In the genomic region with DNA sequence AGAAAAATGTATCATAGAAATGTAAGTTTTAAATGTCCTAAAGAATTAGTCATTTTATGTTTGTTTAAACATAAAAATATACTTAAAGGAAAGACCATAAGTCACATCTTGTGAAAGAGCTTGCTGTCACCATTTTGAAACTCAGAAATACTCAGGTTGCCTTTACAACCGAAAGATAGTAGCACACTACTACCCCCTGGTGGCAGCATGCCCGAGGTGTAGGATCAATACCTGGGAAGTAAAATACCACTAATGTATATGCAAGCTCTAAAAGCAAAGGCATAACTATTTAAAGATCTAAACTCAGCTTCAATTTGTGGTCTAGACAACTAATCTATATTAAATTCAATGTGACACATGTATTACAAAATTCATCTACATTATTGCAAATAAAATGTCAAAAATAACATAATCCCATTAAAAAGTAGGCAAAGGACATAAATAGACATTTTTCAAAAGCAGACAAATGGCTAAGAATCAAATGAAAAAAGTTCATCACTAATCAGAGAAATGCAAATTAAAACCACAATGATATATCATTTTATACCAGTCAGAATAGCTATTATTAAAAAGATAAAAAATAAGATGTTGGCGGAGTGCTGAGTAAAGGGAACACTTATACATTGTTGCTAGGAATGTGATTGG, we compare ENCODE assay signal across 8 cellular contexts. TPM values are rescaled to one million over a fixed set of nuclear protein-coding genes. Genes with fewer than 3 reads are reported as not detected.
DNase-seq lines count a peak whose midpoint lies in the region; ATAC-seq and TF ChIP-seq lines count a peak whose summit lies in the region.

No MANE protein-coding gene starts in this region.

- H3K4me1 ChIP-seq in ascending aorta = peaks cover 8 to 15% of the 10 kb centered on the region in 2 donors
- no peaks in the 10 kb centered on the region; the same call in 1 of the 2 replicates for H3K4me1 ChIP-seq in iPS DF 6.9 (ENCODE audit: control insufficient read depth, insufficient read depth, low read length)

- intact Hi-C loops in ascending aorta (cut with DNase I) = loop anchor here (5.0 kb wide), 1 partner anchor 125 kb away; the partner anchor contains the start of gene CCDC146

- WGBS in iPS DF 6.9 (ENCODE audit: insufficient coverage, insufficient read length) = no CpG with 5 or more reads among the region's 3 CpGs

- no peaks in the 10 kb centered on the region for H3K9me3 Mint-ChIP-seq in T-helper 2 cell treated with Interferon-gamma antibody and Interleukin-4, amounts not matched to agents 5 μg/mL and 100 μg/mL, for 36 hours

- no peak overlapping the region for H3K4me3 ChIP-seq in ascending aorta
- no peak overlapping the region for H3K4me3 ChIP-seq in iPS DF 6.9 (ENCODE audit: low read length)

- no peak overlapping the region for H3K27ac Mint-ChIP-seq in T-helper 2 cell treated with Interferon-gamma antibody and Interleukin-4, amounts not matched to agents 5 μg/mL and 100 μg/mL, for 36 hours

- H3K27me3 ChIP-seq in ascending aorta (no peaks in the 10 kb centered on the region), iPS DF 6.9 (ENCODE audit: control insufficient read depth, insufficient read depth, low read length) (no peaks in the 10 kb centered on the region)

- H3K36me3 Mint-ChIP-seq in T-helper 2 cell treated with Interferon-gamma antibody and Interleukin-4, amounts not matched to agents 5 μg/mL and 100 μg/mL, for 36 hours (ENCODE audit: low read depth) = no peaks in the 10 kb centered on the region

- H3K4me3 Mint-ChIP-seq in T-helper 2 cell treated with Interferon-gamma antibody and Interleukin-4, amounts not matched to agents 5 μg/mL and 100 μg/mL, for 36 hours = no peak overlapping the region

- TF ChIP-seq CTCF in GM12873 (IDR thresholded peaks at IDR 0.05; ENCODE audit: insufficient read depth, low read depth, low read length, missing control alignments) (peak; percentile 72), ascending aorta (IDR thresholded peaks at IDR 0.05) (peak; percentile 71 to 72 (median 71))

- H3K36me3 ChIP-seq in ascending aorta (no peaks in the 10 kb centered on the region), iPS DF 6.9 (ENCODE audit: control insufficient read depth, insufficient read depth, low read length) (no peaks in the 10 kb centered on the region)

- peaks cover 23% of the 10 kb centered on the region for H3K27me3 Mint-ChIP-seq in T-helper 2 cell treated with Interferon-gamma antibody and Interleukin-4, amounts not matched to agents 5 μg/mL and 100 μg/mL, for 36 hours (ENCODE audit: low read depth)

- ATAC-seq in HG02763 (IDR thresholded peaks at IDR 0.05; ENCODE audit: unreplicated experiment) (peak; percentile 76), HG03025 (IDR thresholded peaks at IDR 0.05; ENCODE audit: low FRiP score, unreplicated experiment) (no peak)

- no peak overlapping the region for H3K27ac ChIP-seq in ascending aorta
- H3K27ac ChIP-seq in iPS DF 6.9 (ENCODE audit: low read length) = no peak overlapping the region

- H3K4me1 Mint-ChIP-seq in T-helper 2 cell treated with Interferon-gamma antibody and Interleukin-4, amounts not matched to agents 5 μg/mL and 100 μg/mL, for 36 hours (ENCODE audit: low read depth) = peaks cover 5% of the 10 kb centered on the region

- DNase-seq in NCI-H2029 (lab: John Stamatoyannopoulos, UW) (peak; percentile 58), ascending aorta (ENCODE audit: low spot score in 2 of 2) (peak in 1 of 2 donors; percentile 85), iPS DF 6.9 (ENCODE audit: low read depth, low spot score) (peak; percentile 68)
- DNase-seq in T-helper 2 cell treated with Interferon-gamma antibody and Interleukin-4, amounts not matched to agents 5 μg/mL and 100 μg/mL, for 36 hours (ENCODE audit: low spot score) = peak; percentile 68
- DNase-seq in stimulated activated CD4-positive, alpha-beta T cell treated with anti-CD3 and anti-CD28 coated beads, Interleukin-15, amount 100 ng/mL, for 1 hour (ENCODE audit: low read depth in 1 of 2, low spot score in 1 of 2) = peak; percentile 71 to 80

- H3K9me3 ChIP-seq in ascending aorta (no peaks in the 10 kb centered on the region), iPS DF 6.9 (ENCODE audit: control insufficient read depth, insufficient read depth, low read length) (no peaks in the 10 kb centered on the region)

RNA-seq across cellular contexts. Expression of gene FGL2, which starts 47.7 kb away (rescaled TPM):
- total RNA-seq in ascending aorta = 77.9 TPM
